ENCODE assay signal across 8 cellular contexts in genomic region chr9:122912964-122913673, GRCh38. TPM values are rescaled to one million over a fixed set of nuclear protein-coding genes. Genes with fewer than 3 reads are reported as not detected.
DNase-seq lines count a peak whose midpoint lies in the region; ATAC-seq and TF ChIP-seq lines count a peak whose summit lies in the region.

Gene ZBTB6, minus strand, starts transcription at chr9:122913323. Its CDS starts 1,251 bp downstream, at chr9:122912072.

- no peaks in the 10 kb centered on the region for H3K9me3 Mint-ChIP-seq in stimulated activated effector memory CD8-positive, alpha-beta T cell treated with anti-CD3 and anti-CD28 coated beads, Interleukin-12 subunit alpha, Interleukin-12 subunit beta, amount 100 ng/mL, for 72 hours

- no peaks in the 10 kb centered on the region for H3K27me3 ChIP-seq in HUES64 (ENCODE audit: insufficient read depth, low read length)
- no peaks in the 10 kb centered on the region for H3K27me3 ChIP-seq in OCI-LY3 (ENCODE audit: low read depth, low read length)
- H3K27me3 ChIP-seq in mucosa of stomach (ENCODE audit: control insufficient read depth, insufficient read depth, low read length), result no peaks in the 10 kb centered on the region

- peak within 1 kb of the TSS; percentile 99 for H3K27ac Mint-ChIP-seq in stimulated activated effector memory CD8-positive, alpha-beta T cell treated with anti-CD3 and anti-CD28 coated beads, Interleukin-12 subunit alpha, Interleukin-12 subunit beta, amount 100 ng/mL, for 72 hours

- peak within 1 kb of the TSS; percentile 97 for H3K4me3 Mint-ChIP-seq in stimulated activated effector memory CD8-positive, alpha-beta T cell treated with anti-CD3 and anti-CD28 coated beads, Interleukin-12 subunit alpha, Interleukin-12 subunit beta, amount 100 ng/mL, for 72 hours

- peaks cover 48% of the 10 kb centered on the region for H3K79me2 ChIP-seq in OCI-LY3 (ENCODE audit: low read length)

- peak within 1 kb of the TSS; percentile 87 for H3K4me2 ChIP-seq in OCI-LY3 (ENCODE audit: low read length)

- H3K4me1 ChIP-seq in HUES64 (ENCODE audit: insufficient read depth, low read length) (peaks cover 6% of the 10 kb centered on the region; the same call in 1 of the 2 replicates), OCI-LY3 (ENCODE audit: low read length) (peaks cover 13% of the 10 kb centered on the region), mucosa of stomach (ENCODE audit: control insufficient read depth, insufficient read depth, low read length) (peaks cover 10% of the 10 kb centered on the region)

- under 1% methylated on average over 35 of the region's 35 CpGs for WGBS in HUES64

- peaks cover 55% of the 10 kb centered on the region for H3K36me3 Mint-ChIP-seq in stimulated activated effector memory CD8-positive, alpha-beta T cell treated with anti-CD3 and anti-CD28 coated beads, Interleukin-12 subunit alpha, Interleukin-12 subunit beta, amount 100 ng/mL, for 72 hours

- H3K9ac ChIP-seq in HUES64 (ENCODE audit: low read depth, low read length), result peak within 1 kb of the TSS; percentile 94
- peak within 1 kb of the TSS; percentile 82 for H3K9ac ChIP-seq in OCI-LY3 (ENCODE audit: low read length)
- peak within 1 kb of the TSS; percentile 89 for H3K9ac ChIP-seq in mucosa of stomach (ENCODE audit: low read length)

- TF ChIP-seq CTCF in OCI-LY3 (IDR thresholded peaks at IDR 0.05; ENCODE audit: low read depth, low read length), result peak; percentile 24; the same call in 1 of the 2 replicates

- peak; percentile 79 for DNase-seq in DMS 273 treated with DMSO at 0.1 percent for 48 hours (lab: John Stamatoyannopoulos, UW)
- peak; percentile 60 for DNase-seq in activated T-cell treated with anti-CD3 and anti-CD28 coated beads for 24 hours (ENCODE audit: low read depth)
- peak; percentile 80 to 81 for DNase-seq in erythroblast (lab: John Stamatoyannopoulos, UW)
- DNase-seq in stimulated activated effector memory CD8-positive, alpha-beta T cell treated with anti-CD3 and anti-CD28 coated beads, Interleukin-12 subunit alpha, Interleukin-12 subunit beta, amount 100 ng/mL, for 72 hours (ENCODE audit: low spot score in 2 of 2), result peak; percentile 46 to 82

- no peaks in the 10 kb centered on the region for H4K20me1 ChIP-seq in OCI-LY3 (ENCODE audit: insufficient read depth, low read length)

- H3K36me3 ChIP-seq in HUES64 (ENCODE audit: insufficient read depth, low read length) (peaks cover 35% of the 10 kb centered on the region), OCI-LY3 (replicated peaks; ENCODE audit: low read depth, low read length) (peaks cover 22% of the 10 kb centered on the region), mucosa of stomach (ENCODE audit: control insufficient read depth, insufficient read depth, low read length) (no peaks in the 10 kb centered on the region)

- H3K27ac ChIP-seq in HUES64 (ENCODE audit: low read depth, low read length) (peak within 1 kb of the TSS; percentile 93), OCI-LY3 (ENCODE audit: low read length) (peak within 1 kb of the TSS; percentile 99)

- H3K4me3 ChIP-seq in HUES64 (ENCODE audit: low read length), result peak within 1 kb of the TSS; percentile 81
- peak within 1 kb of the TSS; percentile 93 for H3K4me3 ChIP-seq in OCI-LY3 (ENCODE audit: low read length)
- H3K4me3 ChIP-seq in mucosa of stomach (ENCODE audit: low read length), result peak within 1 kb of the TSS; percentile 92

- H3K4me1 Mint-ChIP-seq in stimulated activated effector memory CD8-positive, alpha-beta T cell treated with anti-CD3 and anti-CD28 coated beads, Interleukin-12 subunit alpha, Interleukin-12 subunit beta, amount 100 ng/mL, for 72 hours, result peaks cover 19% of the 10 kb centered on the region

- ATAC-seq in GM21515 (IDR thresholded peaks at IDR 0.05; ENCODE audit: unreplicated experiment), result peak; percentile 97
- peak; percentile 96 for ATAC-seq in stimulated activated effector memory CD8-positive, alpha-beta T cell treated with anti-CD3 and anti-CD28 coated beads, Interleukin-12 subunit alpha, Interleukin-12 subunit beta, amount 100 ng/mL, for 72 hours

- peak; percentile 88 for TF ChIP-seq POLR2A in erythroblast (IDR thresholded peaks at IDR 0.05; ENCODE audit: low read length)

- no peaks in the 10 kb centered on the region for H3K9me3 ChIP-seq in HUES64 (ENCODE audit: insufficient read depth, low read depth, low read length)
- H3K9me3 ChIP-seq in OCI-LY3 (ENCODE audit: insufficient read depth, low read length), result no peaks in the 10 kb centered on the region
- H3K9me3 ChIP-seq in mucosa of stomach (ENCODE audit: control insufficient read depth, low read length), result no peaks in the 10 kb centered on the region

- peak within 1 kb of the TSS; percentile 12 for H2AFZ ChIP-seq in OCI-LY3 (ENCODE audit: low read depth, low read length)

RNA-seq across cellular contexts. Expression of gene ZBTB6, which starts in this region (rescaled TPM):
- polyA plus RNA-seq in HUES64 (2013, experiment 1 of 2), result 8.8 TPM
- polyA plus RNA-seq in HUES64 (2013, experiment 2 of 2), result 9.7 TPM

Comparison
In these comparisons a context has a peak if more than half of its experiments do, and no peak if none do; other contexts are left out.
1. Peak in every context shown above with its lines: DNase-seq, ATAC-seq, H3K4me3 ChIP-seq and H3K27ac ChIP-seq.